19 cellular contexts compared by ENCODE assay signal in genomic region chr7:30976381-30976780, GRCh38. TPM values are rescaled to one million over a fixed set of nuclear protein-coding genes. Genes with fewer than 3 reads are reported as not detected.
DNase-seq lines count a peak whose midpoint lies in the region; ATAC-seq and TF ChIP-seq lines count a peak whose summit lies in the region.
"Had no signal": no experiment of that assay in that cellular context is flagged by ENCODE, and none has a peak within 500 bp of the region (broad histone marks: within the 10 kb centered on the region; RNA-seq: fewer than 3 reads in every experiment).

No MANE protein-coding gene starts in this region.

- H3K27ac Mint-ChIP-seq in H9 (no peak overlapping the region), type B pancreatic cell (no peak overlapping the region)
- H3K27ac Mint-ChIP-seq: CD14-positive monocyte; CD4-positive, alpha-beta memory T cell; GM23338 had no signal

- H3K27me3 Mint-ChIP-seq in H9 (ENCODE audit: low read depth) (peaks cover 57% of the 10 kb centered on the region), type B pancreatic cell (peaks cover 64% of the 10 kb centered on the region)

- H3K9me3 ChIP-seq in H9 (ENCODE audit: control insufficient read depth, low read depth, low read length) (no peaks in the 10 kb centered on the region), neuronal stem cell (replicated peaks in 1 of 2; ENCODE audit: control insufficient read depth in 2 of 2, insufficient read depth in 1 of 2, low read depth in 1 of 2, low read length in 2 of 2) (no peaks in the 10 kb centered on the region)
- H3K9me3 ChIP-seq: BLaER1 had no signal

- no peak overlapping the region for H3K56ac ChIP-seq in H9 (ENCODE audit: insufficient read length, low read depth, low read length)

- H2AFZ ChIP-seq in H9 (ENCODE audit: low read length) (no peak overlapping the region), neuronal stem cell (ENCODE audit: low read length) (no peak overlapping the region)
- H2AFZ ChIP-seq: GM23338 had no signal

- no peaks in the 10 kb centered on the region for H3K23me2 ChIP-seq in H9 (ENCODE audit: insufficient read length, low read depth, low read length, poor library complexity, severe bottlenecking)

- H3K79me1 ChIP-seq in H9 (ENCODE audit: insufficient read depth, low read depth, low read length, poor library complexity, severe bottlenecking) (no peaks in the 10 kb centered on the region), neuronal stem cell (ENCODE audit: low read depth, low read length) (no peaks in the 10 kb centered on the region)

- H2BK120ac ChIP-seq in H9 (ENCODE audit: low read depth, low read length, poor library complexity, severe bottlenecking), result no peak overlapping the region
- no peak overlapping the region for H2BK120ac ChIP-seq in neuronal stem cell (ENCODE audit: low read depth, low read length)

- no peak overlapping the region for H3K14ac ChIP-seq in H9 (ENCODE audit: insufficient read depth, low read length)
- no peak overlapping the region for H3K14ac ChIP-seq in neuronal stem cell (ENCODE audit: low read length)

- H3K18ac ChIP-seq in H9 (ENCODE audit: insufficient read length, low read depth, low read length) (no peak overlapping the region), neuronal stem cell (ENCODE audit: low read length) (no peak overlapping the region)

- H4K91ac ChIP-seq in H9 (ENCODE audit: insufficient read length, low read depth, low read length), result no peak overlapping the region
- no peak overlapping the region for H4K91ac ChIP-seq in neuronal stem cell (ENCODE audit: low read depth, low read length, poor library complexity)

- no peak overlapping the region for H3K4me3 ChIP-seq in neuronal stem cell (ENCODE audit: low read length in 2 of 2)
- H3K4me3 ChIP-seq: BLaER1, GM23338 had no signal

- H2BK5ac ChIP-seq in H9 (ENCODE audit: insufficient read length, low read length) (no peak overlapping the region), neuronal stem cell (ENCODE audit: low read length) (no peak overlapping the region)

- H3K4me2 ChIP-seq in H9 (ENCODE audit: insufficient read depth, insufficient read length, low read length) (no peak overlapping the region), neuronal stem cell (ENCODE audit: insufficient read depth, low read length, poor library complexity, severe bottlenecking) (no peak overlapping the region)
- H3K4me2 ChIP-seq: BLaER1, GM23338 had no signal

- H3K9ac ChIP-seq in H9 (ENCODE audit: extremely low read depth, insufficient read length, low read length) (no peak overlapping the region), neuronal stem cell (ENCODE audit: low read depth, low read length, poor library complexity) (no peak overlapping the region)
- H3K9ac ChIP-seq: BLaER1 had no signal

- H2AK5ac ChIP-seq in H9 (ENCODE audit: insufficient read length, low read length) (no peak overlapping the region), neuronal stem cell (ENCODE audit: low read depth, low read length) (no peak overlapping the region)

- H3K4me1 ChIP-seq in H9 (ENCODE audit: insufficient read depth, low read length) (no peaks in the 10 kb centered on the region), neuronal stem cell (ENCODE audit: control insufficient read depth in 2 of 2, insufficient read depth in 1 of 2, low read depth in 1 of 2, low read length in 2 of 2) (peaks cover 0 to 9% of the 10 kb centered on the region in 2 donors)

- H3K9me3 Mint-ChIP-seq in H9, result no peaks in the 10 kb centered on the region
- no peaks in the 10 kb centered on the region for H3K9me3 Mint-ChIP-seq in type B pancreatic cell
- H3K9me3 Mint-ChIP-seq: GM23338 had no signal

- H3K4me3 Mint-ChIP-seq in H9, result no peak overlapping the region
- no peak overlapping the region for H3K4me3 Mint-ChIP-seq in type B pancreatic cell
- H3K4me3 Mint-ChIP-seq: CD14-positive monocyte; CD4-positive, alpha-beta memory T cell; GM23338 had no signal

- WGBS in H9 (ENCODE audit: extremely low coverage, insufficient read length, low lambda C conversion rate), result no CpG with 5 or more reads among the region's 5 CpGs
- WGBS in neuronal stem cell (ENCODE audit: extremely low coverage in 2 of 2, insufficient read length in 2 of 2, insufficient replicate concordance in 1 of 2), 2 donors, result no CpG with 5 or more reads among the region's 5 CpGs

- peak; percentile 15 for DNase-seq in activated CD8-positive, alpha-beta memory T cell treated with anti-CD3 and anti-CD28 coated beads for 24 hours
- DNase-seq in activated CD8-positive, alpha-beta memory T cell treated with anti-CD3 and anti-CD28 coated beads, Interleukin-2, amount 50 U/mL, for 4 hours, result no peak
- DNase-seq in H9, result peak; percentile 8
- DNase-seq in ecto neural progenitor cell (ENCODE audit: low spot score), result peak; percentile 17
- DNase-seq in type B pancreatic cell (ENCODE audit: extremely low spot score, unreplicated experiment), result peak; percentile 40
- DNase-seq in neuronal stem cell (ENCODE audit: low spot score), result no peak
- DNase-seq: 8988T; CD4-positive, alpha-beta memory T cell; DMS153; DMS79; GDM1 had no signal

- H3K23ac ChIP-seq in H9 (ENCODE audit: insufficient read length, low read depth, low read length) (no peak overlapping the region), neuronal stem cell (ENCODE audit: low read depth, low read length, poor library complexity) (no peak overlapping the region)

- no peak overlapping the region for H4K8ac ChIP-seq in H9 (replicated peaks; ENCODE audit: insufficient read length, low read depth, low read length)
- no peak overlapping the region for H4K8ac ChIP-seq in neuronal stem cell (ENCODE audit: low read depth, low read length)

- no peaks in the 10 kb centered on the region for H3K36me3 ChIP-seq in neuronal stem cell (replicated peaks in 1 of 2; ENCODE audit: control insufficient read depth in 2 of 2, insufficient read depth in 2 of 2, low read length in 2 of 2)
- H3K36me3 ChIP-seq: BLaER1 had no signal

- H2BK15ac ChIP-seq in H9 (ENCODE audit: low read depth, low read length), result no peak overlapping the region
- H2BK15ac ChIP-seq in neuronal stem cell (ENCODE audit: low read length), result no peak overlapping the region

- no peaks in the 10 kb centered on the region for H3K27me3 ChIP-seq in H9 (ENCODE audit: insufficient read depth, low read length)
- no peaks in the 10 kb centered on the region for H3K27me3 ChIP-seq in neuronal stem cell (ENCODE audit: control insufficient read depth in 3 of 3, insufficient read depth in 3 of 3, low read depth in 1 of 3, low read length in 3 of 3)
- H3K27me3 ChIP-seq: BLaER1 had no signal

- H3K4me1 Mint-ChIP-seq in H9 (peaks cover 12 to 19% of the 10 kb centered on the region in 2 experiments; a peak in 3 of 4 replicates), type B pancreatic cell (ENCODE audit: unreplicated experiment) (no peaks in the 10 kb centered on the region)
- H3K4me1 Mint-ChIP-seq: CD14-positive monocyte had no signal

- H3K79me2 ChIP-seq in H9 (ENCODE audit: insufficient read depth, low read length), result no peaks in the 10 kb centered on the region

- no peak overlapping the region for H3T11ph ChIP-seq in H9 (ENCODE audit: low read length)

- H3K36me3 Mint-ChIP-seq in H9 (ENCODE audit: insufficient read depth in 1 of 3, low read depth in 3 of 3), result no peaks in the 10 kb centered on the region
- no peaks in the 10 kb centered on the region for H3K36me3 Mint-ChIP-seq in type B pancreatic cell
- H3K36me3 Mint-ChIP-seq: CD14-positive monocyte; CD4-positive, alpha-beta memory T cell had no signal

- H3K4ac ChIP-seq in H9 (ENCODE audit: low read depth, low read length), result no peak overlapping the region
- no peak overlapping the region for H3K4ac ChIP-seq in neuronal stem cell (ENCODE audit: low read length)

- no peak overlapping the region for H2BK20ac ChIP-seq in H9 (ENCODE audit: low read depth, low read length, poor library complexity, severe bottlenecking)

- ATAC-seq in GM21390 (IDR thresholded peaks at IDR 0.05; ENCODE audit: unreplicated experiment), result no peak
- ATAC-seq: GM23338, HCT116 had no signal

- H4K20me1 ChIP-seq in H9 (ENCODE audit: control insufficient read depth, insufficient read depth, insufficient read length), result no peaks in the 10 kb centered on the region
- H4K20me1 ChIP-seq: BLaER1 had no signal

- H3K27ac ChIP-seq in H9 (ENCODE audit: insufficient read length, low read depth, low read length) (no peak overlapping the region), neuronal stem cell (replicated peaks; ENCODE audit: low read length) (no peak overlapping the region)
- H3K27ac ChIP-seq: BLaER1 had no signal

- H2BK12ac ChIP-seq in H9 (ENCODE audit: insufficient read length, low read depth, low read length), result no peak overlapping the region
- no peak overlapping the region for H2BK12ac ChIP-seq in neuronal stem cell (ENCODE audit: low read length)

- no peak overlapping the region for H4K5ac ChIP-seq in H9 (ENCODE audit: insufficient read length, low read depth, low read length)

- no peak for TF ChIP-seq CTCF in H9 (conservative IDR thresholded peaks at IDR 0.05)
- TF ChIP-seq CTCF in type B pancreatic cell (conservative IDR thresholded peaks at IDR 0.05), result no peak

RNA-seq across cellular contexts. Expression of gene GHRHR, which starts 12.6 kb away (rescaled TPM):
- 5.9 and 7.4 TPM in 2 replicates for total RNA-seq in H9 (2021)
- total RNA-seq in type B pancreatic cell (ENCODE audit: low replicate concordance), result not detected in 2 replicates
- polyA plus RNA-seq in neuronal stem cell (2013, experiment 1 of 2), result 0.39 TPM
- polyA plus RNA-seq in neuronal stem cell (2013, experiment 2 of 2), result 0.08 TPM
- total RNA-seq: A673; CD4-positive, alpha-beta memory T cell; Daoy; GM23338 had no signal
- polyA plus RNA-seq: AG04450; CD14-positive monocyte; CD4-positive, alpha-beta memory T cell had no signal

Comparison
In these comparisons a context has a peak if more than half of its experiments do, and no peak if none do; other contexts are left out.
1. DNase-seq: peak in activated CD8-positive, alpha-beta memory T cell treated with anti-CD3 and anti-CD28 coated beads for 24 hours (single experiment), H9 (single experiment), ecto neural progenitor cell (single experiment) and type B pancreatic cell (single experiment); none in activated CD8-positive, alpha-beta memory T cell treated with anti-CD3 and anti-CD28 coated beads, Interleukin-2, amount 50 U/mL, for 4 hours (single experiment) and neuronal stem cell (single experiment).